Comparison of ENCODE assay signal across 8 cellular contexts in the genomic region with DNA sequence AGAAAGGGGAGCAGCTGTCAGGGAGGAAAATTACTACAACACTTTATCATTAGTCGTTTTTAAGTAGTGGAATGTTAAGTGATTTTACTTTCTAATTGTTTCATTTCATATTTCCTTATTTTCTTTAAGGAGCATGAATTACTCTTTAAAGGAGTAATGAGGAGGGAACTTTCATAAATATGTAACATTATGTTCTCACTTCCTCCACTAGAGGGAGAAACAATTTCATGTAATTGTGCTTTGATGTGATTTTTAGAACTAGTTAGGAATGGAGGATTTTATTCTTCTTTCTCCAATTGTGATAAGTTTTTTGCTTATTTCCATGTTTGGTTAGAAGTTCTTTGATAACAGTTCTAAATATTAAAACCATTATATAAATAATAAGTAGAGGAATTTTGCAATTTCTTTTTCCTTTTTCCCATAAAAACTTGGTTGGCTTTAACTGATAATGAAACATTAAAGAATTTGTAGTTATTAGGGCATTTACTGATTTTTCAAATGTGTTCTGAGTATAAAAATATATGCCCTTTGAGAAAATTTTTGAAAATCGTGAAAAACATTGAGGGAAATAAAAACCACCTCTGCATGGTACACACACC. TPM values are rescaled to one million over a fixed set of nuclear protein-coding genes. Genes with fewer than 3 reads are reported as not detected.
A peak's percentile ranks its signal among the peaks of the same experiment; 100 is the strongest.
DNase-seq lines count a peak whose midpoint lies in the region; ATAC-seq and TF ChIP-seq lines count a peak whose summit lies in the region.

No MANE protein-coding gene starts in this region.

- peak; percentile 35 for DNase-seq in NCI-H2171 treated with DMSO at 0.1 percent for 48 hours (lab: John Stamatoyannopoulos, UW)
- DNase-seq in NCI-H2171 (lab: John Stamatoyannopoulos, UW) = no peak
- DNase-seq in SK-N-MC (ENCODE audit: low read depth, low spot score) = peak; percentile 50
- peak; percentile 16 to 66 for DNase-seq in foreskin fibroblast
- DNase-seq in thyroid gland = no peak
- no peak for DNase-seq in stimulated activated CD4-positive, alpha-beta T cell treated with anti-CD3 and anti-CD28 coated beads, Interleukin-12 subunit alpha, Interleukin-12 subunit beta, amount 100 ng/mL, for 4 hours

- intact Hi-C loops in thyroid gland (cut with DNase I) = loop anchor here (5.0 kb wide), 1 partner anchor 106 kb away; no protein-coding TSS in a partner anchor

- peaks cover 3 to 8% of the 10 kb centered on the region in 2 donors for H3K4me1 ChIP-seq in thyroid gland

- ATAC-seq in HG03159 (IDR thresholded peaks at IDR 0.05; ENCODE audit: unreplicated experiment) (peak; percentile 66), GM21786 (IDR thresholded peaks at IDR 0.05; ENCODE audit: unreplicated experiment) (no peak)

- H3K9me3 ChIP-seq in SK-N-MC (ENCODE audit: low read depth, low read length) = no peaks in the 10 kb centered on the region
- H3K9me3 ChIP-seq in thyroid gland = no peaks in the 10 kb centered on the region

- no peaks in the 10 kb centered on the region for H3K27me3 ChIP-seq in thyroid gland

- no peak overlapping the region for H3K9ac ChIP-seq in SK-N-MC (ENCODE audit: insufficient read length)

- H3K36me3 ChIP-seq in SK-N-MC (ENCODE audit: insufficient read depth, low read length) (peaks cover 38% of the 10 kb centered on the region), thyroid gland (no peaks in the 10 kb centered on the region)

- WGBS in thyroid gland, 2 donors = 47 to 50% methylated on average over 2 of the region's 2 CpGs

- TF ChIP-seq POLR2A in thyroid gland (IDR thresholded peaks at IDR 0.05) = no peak

- peak; percentile 28 for TF ChIP-seq CTCF in foreskin fibroblast (IDR thresholded peaks at IDR 0.05; ENCODE audit: low read depth, low read length)
- TF ChIP-seq CTCF in thyroid gland (IDR thresholded peaks at IDR 0.05) = peak in 5 of 6 experiments; percentile 27 to 81 (median 60)

- H3K4me3 ChIP-seq in SK-N-MC (no peak overlapping the region), foreskin fibroblast (ENCODE audit: low read depth in 1 of 2, low read length in 2 of 2) (no peak overlapping the region), thyroid gland (replicated peaks in 1 of 3) (no peak overlapping the region)

- H3K27ac ChIP-seq in SK-N-MC (no peak overlapping the region), thyroid gland (no peak overlapping the region)

RNA-seq across cellular contexts. Expression of gene CEP78, which starts 25.6 kb away (rescaled TPM):
- total RNA-seq in thyroid gland = 10 to 100 TPM; 15.7 to 20.7 (median 18.4) TPM

RNA-seq across cellular contexts. Expression of gene PSAT1, which starts 35.4 kb away (rescaled TPM):
- 10 to 100 TPM; 11.2 to 88.2 (median 13.1) TPM for total RNA-seq in thyroid gland

Comparison
In these comparisons a context has a peak if more than half of its experiments do, and no peak if none do; other contexts are left out.
1. DNase-seq: peak in NCI-H2171 treated with DMSO at 0.1 percent for 48 hours (single experiment), SK-N-MC (single experiment) and foreskin fibroblast (2 of 2); none in NCI-H2171 (single experiment), thyroid gland (0 of 2) and stimulated activated CD4-positive, alpha-beta T cell treated with anti-CD3 and anti-CD28 coated beads, Interleukin-12 subunit alpha, Interleukin-12 subunit beta, amount 100 ng/mL, for 4 hours (single experiment).